In the genomic region with DNA sequence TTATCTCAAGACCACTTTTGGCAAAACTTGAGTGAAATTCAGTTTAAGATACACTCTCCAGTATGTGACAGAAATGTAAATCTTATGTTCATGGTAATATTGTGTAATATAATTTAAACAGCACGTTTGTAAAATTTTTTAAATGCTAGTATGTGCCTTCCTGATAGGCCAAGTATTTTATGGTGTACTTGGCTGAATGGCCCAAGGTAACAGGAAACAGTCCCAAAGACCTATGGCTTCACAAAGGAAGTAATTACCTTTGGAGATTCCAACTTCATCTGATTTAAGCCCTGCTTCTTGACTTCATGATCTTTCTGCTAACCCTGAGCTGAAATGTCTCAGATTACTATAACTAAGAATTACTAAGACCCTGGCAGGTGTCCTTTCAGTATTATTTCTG, we compare ENCODE assay signal across 10 cellular contexts. TPM values are rescaled to one million over a fixed set of nuclear protein-coding genes. Genes with fewer than 3 reads are reported as not detected.
"Had no signal": no experiment of that assay in that cellular context is flagged by ENCODE, and none has a peak within 500 bp of the region (broad histone marks: within the 10 kb centered on the region; RNA-seq: fewer than 3 reads in every experiment).

No MANE protein-coding gene starts in this region.

- H3K4me3 ChIP-seq: GM23248, HAP-1 had no signal

- FAIRE-seq: HepG2 had no signal

- ATAC-seq: HCT116, HepG2 had no signal

- H3K27ac ChIP-seq: GM23248, HL-60 had no signal

- H3K9me3 ChIP-seq: HAP-1 had no signal

- H3K27ac Mint-ChIP-seq: HFFc6, IgD-negative memory B cell had no signal

- H2AFZ ChIP-seq: GM23248 had no signal

- H3K9me3 Mint-ChIP-seq: HFFc6, IgD-negative memory B cell had no signal

- H3K27me3 Mint-ChIP-seq: IgD-negative memory B cell had no signal

- H3K9ac ChIP-seq: GM23248 had no signal

- DNase-seq: GM23248, GOT3, H7, HFFc6, KG1 had no signal

- H3K4me3 Mint-ChIP-seq: HFFc6, IgD-negative memory B cell had no signal

- H3K4me1 ChIP-seq: HAP-1 had no signal

- H3K36me3 ChIP-seq: HAP-1 had no signal

RNA-seq across cellular contexts. Expression of gene TEC, which starts 20.3 kb away (rescaled TPM):
- total RNA-seq: GM23248 had no signal
- polyA plus RNA-seq: GM23248 had no signal
